8 cellular contexts compared by ENCODE assay signal in genomic region chr14:102508774-102509743, GRCh38. TPM values are rescaled to one million over a fixed set of nuclear protein-coding genes. Genes with fewer than 3 reads are reported as not detected.
DNase-seq lines count a peak whose midpoint lies in the region; ATAC-seq and TF ChIP-seq lines count a peak whose summit lies in the region.

No MANE protein-coding gene starts in this region.

- no peak for ATAC-seq in GM19351 (IDR thresholded peaks at IDR 0.05; ENCODE audit: unreplicated experiment)

- H3K9me3 Mint-ChIP-seq in activated CD4-positive, alpha-beta memory T cell treated with anti-CD3 and anti-CD28 coated beads, Interleukin-2, amount 10 ng/mL, durations not matched to agents 7 days and 5 days: no peaks in the 10 kb centered on the region

- CTCF ChIA-PET in activated CD4-positive, alpha-beta memory T cell treated with anti-CD3 and anti-CD28 coated beads, Interleukin-2, amount 10 ng/mL, durations not matched to agents 7 days and 5 days (lab: Charles Lee): interaction anchor here (0.8 to 1.6 kb wide), 6 partner anchors 9 to 71 kb away, joined by 3 to 15 read pairs (median 4); no protein-coding TSS in a partner anchor

- TF ChIP-seq POLR2A in erythroblast (IDR thresholded peaks at IDR 0.05; ENCODE audit: low read length): peak; percentile 59

- no peaks in the 10 kb centered on the region for H3K27me3 ChIP-seq in muscle layer of colon (ENCODE audit: control insufficient read depth in 1 of 2, insufficient read depth in 2 of 2, low read length in 2 of 2)

- H3K4me3 ChIP-seq in muscle layer of colon (ENCODE audit: low read depth in 1 of 2, low read length in 2 of 2): peak overlapping the region; percentile 55 to 70

- H3K27ac Mint-ChIP-seq in activated CD4-positive, alpha-beta memory T cell treated with anti-CD3 and anti-CD28 coated beads, Interleukin-2, amount 10 ng/mL, durations not matched to agents 7 days and 5 days: no peak overlapping the region

- H3K36me3 ChIP-seq in muscle layer of colon (ENCODE audit: insufficient read depth, low read length): peaks cover 10% of the 10 kb centered on the region

- H3K36me3 Mint-ChIP-seq in activated CD4-positive, alpha-beta memory T cell treated with anti-CD3 and anti-CD28 coated beads, Interleukin-2, amount 10 ng/mL, durations not matched to agents 7 days and 5 days (ENCODE audit: low read depth): no peaks in the 10 kb centered on the region

- H3K9me3 ChIP-seq in muscle layer of colon (ENCODE audit: low read length): no peaks in the 10 kb centered on the region

- DNase-seq in activated T-cell treated with anti-CD3 and anti-CD28 coated beads, Interleukin-2, amount 50 U/mL, for 1 hour: peak; percentile 61
- DNase-seq in activated T-cell treated with anti-CD3 and anti-CD28 coated beads for 4 hours (no peak), HUDEP-2 (lab: John Stamatoyannopoulos, UW; ENCODE audit: unreplicated experiment in 76 of 76) (peak in 47 of 76 experiments; percentile 18 to 81 (median 45)), erythroblast (lab: John Stamatoyannopoulos, UW) (peak; percentile 81 to 89), pons (ENCODE audit: low spot score) (no peak)
- DNase-seq in activated CD4-positive, alpha-beta memory T cell treated with anti-CD3 and anti-CD28 coated beads, Interleukin-2, amount 10 ng/mL, durations not matched to agents 7 days and 5 days: no peak

- H3K4me3 Mint-ChIP-seq in activated CD4-positive, alpha-beta memory T cell treated with anti-CD3 and anti-CD28 coated beads, Interleukin-2, amount 10 ng/mL, durations not matched to agents 7 days and 5 days: peak overlapping the region; percentile 66

- H3K27ac ChIP-seq in muscle layer of colon (ENCODE audit: low read depth, low read length): peak overlapping the region; percentile 59

- no peaks in the 10 kb centered on the region for H3K27me3 Mint-ChIP-seq in activated CD4-positive, alpha-beta memory T cell treated with anti-CD3 and anti-CD28 coated beads, Interleukin-2, amount 10 ng/mL, durations not matched to agents 7 days and 5 days

- H3K9ac ChIP-seq in muscle layer of colon (ENCODE audit: low read length): peak overlapping the region; percentile 86

- peaks cover 15% of the 10 kb centered on the region for H3K4me1 ChIP-seq in muscle layer of colon (ENCODE audit: insufficient read depth, low read length)

- peaks cover 17% of the 10 kb centered on the region for H3K4me1 Mint-ChIP-seq in activated CD4-positive, alpha-beta memory T cell treated with anti-CD3 and anti-CD28 coated beads, Interleukin-2, amount 10 ng/mL, durations not matched to agents 7 days and 5 days

- POLR2A ChIA-PET in activated CD4-positive, alpha-beta memory T cell treated with anti-CD3 and anti-CD28 coated beads, Interleukin-2, amount 10 ng/mL, durations not matched to agents 7 days and 5 days (lab: Charles Lee): interaction anchor here (0.5 to 1.7 kb wide), 7 partner anchors 9 to 824 kb away, joined by 3 to 8 read pairs (median 3); partner anchors contain the start of gene EIF5

RNA-seq across cellular contexts. Expression of gene ANKRD9, which starts 0.5 kb away (rescaled TPM):
- total RNA-seq in activated CD4-positive, alpha-beta memory T cell treated with anti-CD3 and anti-CD28 coated beads, Interleukin-2, amount 10 ng/mL, durations not matched to agents 7 days and 5 days: 10 to 100 TPM; 11.2 to 12.3 TPM

Comparison
In these comparisons a context has a peak if more than half of its experiments do, and no peak if none do; other contexts are left out.
1. DNase-seq: peak in activated T-cell treated with anti-CD3 and anti-CD28 coated beads, Interleukin-2, amount 50 U/mL, for 1 hour (single experiment), HUDEP-2 (47 of 76) and erythroblast (2 of 2); none in activated T-cell treated with anti-CD3 and anti-CD28 coated beads for 4 hours (single experiment), activated CD4-positive, alpha-beta memory T cell treated with anti-CD3 and anti-CD28 coated beads, Interleukin-2, amount 10 ng/mL, durations not matched to agents 7 days and 5 days (single experiment) and pons (single experiment).